In genomic region chrX:100635989-100636320, GRCh38 we compare ENCODE assay signal across 10 cellular contexts. TPM values are rescaled to one million over a fixed set of nuclear protein-coding genes. Genes with fewer than 3 reads are reported as not detected.
DNase-seq lines count a peak whose midpoint lies in the region; ATAC-seq and TF ChIP-seq lines count a peak whose summit lies in the region.
"Had no signal": no experiment of that assay in that cellular context is flagged by ENCODE, and none has a peak within 500 bp of the region (broad histone marks: within the 10 kb centered on the region; RNA-seq: fewer than 3 reads in every experiment).

No MANE protein-coding gene starts in this region.

- no peak for TF ChIP-seq CTCF in VCaP (conservative IDR thresholded peaks at IDR 0.05)
- TF ChIP-seq CTCF in cardiac muscle cell (IDR thresholded peaks at IDR 0.05; ENCODE audit: low read depth, low read length), result no peak
- no peak for TF ChIP-seq CTCF in psoas muscle (IDR thresholded peaks at IDR 0.05)

- DNase-seq in cardiac muscle cell (ENCODE audit: low read depth in 1 of 2, low spot score in 1 of 2), result no peak
- no peak for DNase-seq in psoas muscle
- no peak for DNase-seq in NCI-H226
- no peak for DNase-seq in SHP77 treated with DMSO at 0.1 percent for 48 hours (lab: John Stamatoyannopoulos, UW)

- H3K4me3 ChIP-seq in cardiac muscle cell (peak overlapping the region; percentile 61), psoas muscle (peak overlapping the region; percentile 77)

- ATAC-seq in GM19395 (IDR thresholded peaks at IDR 0.05; ENCODE audit: unreplicated experiment) (peak; percentile 7), psoas muscle (peak in 3 of 4 donors; percentile 7 to 52 (median 19)), GM19467 (IDR thresholded peaks at IDR 0.05; ENCODE audit: unreplicated experiment) (no peak), HG02763 (IDR thresholded peaks at IDR 0.05; ENCODE audit: unreplicated experiment) (no peak)

- H3K4me1 ChIP-seq in cardiac muscle cell (ENCODE audit: low read depth) (peaks cover 4% of the 10 kb centered on the region), psoas muscle (no peaks in the 10 kb centered on the region)

- no peaks in the 10 kb centered on the region for H3K9me3 ChIP-seq in cardiac muscle cell (ENCODE audit: low read depth)
- no peaks in the 10 kb centered on the region for H3K9me3 ChIP-seq in psoas muscle

- H3K27ac ChIP-seq in VCaP, result peak overlapping the region; percentile 46; the same call in 1 of the 2 replicates
- peak overlapping the region; percentile 83 for H3K27ac ChIP-seq in cardiac muscle cell
- H3K27ac ChIP-seq in psoas muscle, result peak overlapping the region; percentile 46

- H3K27me3 ChIP-seq in cardiac muscle cell (no peaks in the 10 kb centered on the region), psoas muscle (ENCODE audit: insufficient read depth in 3 of 3, low read length in 2 of 3) (peaks cover 0 to 20% (median 0%) of the 10 kb centered on the region in 3 donors)

- WGBS in psoas muscle, 3 donors, result 9 to 33% (median 22%) methylated on average over 5 to 8 of the region's 8 CpGs

- intact Hi-C loops in psoas muscle (cut with DNase I), result loop anchor here in 1 of 2 donors (5.0 kb wide), 1 partner anchor 124 kb away; no protein-coding TSS in a partner anchor

- peaks cover 8% of the 10 kb centered on the region for H3K36me3 ChIP-seq in cardiac muscle cell
- peaks cover 0 to 17% of the 10 kb centered on the region in 2 donors for H3K36me3 ChIP-seq in psoas muscle (ENCODE audit: insufficient read depth in 1 of 2, low read depth in 1 of 2)

RNA-seq across cellular contexts. Expression of gene TSPAN6, which starts 0.7 kb away (rescaled TPM):
- total RNA-seq in cardiac muscle cell (57.8 and 86.9 TPM in 2 replicates), psoas muscle (1 to 10 TPM; 2.1 to 3.8 (median 2.8) TPM)
- polyA plus RNA-seq in cardiac muscle cell (175 and 196 TPM in 2 replicates), psoas muscle (1 to 10 TPM; 3.3 to 4.3 (median 3.8) TPM)

RNA-seq across cellular contexts. Expression of gene SRPX2, which starts 8.0 kb away (rescaled TPM):
- 0.03 and 0.04 TPM in 2 replicates for total RNA-seq in cardiac muscle cell
- polyA plus RNA-seq in cardiac muscle cell, result 0.30 and 1.9 TPM in 2 replicates
- total RNA-seq in psoas muscle, result 1 to 10 TPM; 4.9 to 7.3 (median 5.1) TPM
- polyA plus RNA-seq in psoas muscle, result 1 to 10 TPM; 2.1 to 2.8 (median 2.3) TPM

RNA-seq across cellular contexts. Expression of gene TNMD, which starts 51.2 kb away (rescaled TPM):
- total RNA-seq in cardiac muscle cell, result 0.57 and 4.1 TPM in 2 replicates
- polyA plus RNA-seq in cardiac muscle cell, result 1.1 and 6.9 TPM in 2 replicates
- total RNA-seq in psoas muscle, result under 1 TPM in 1 of 4 donors, not detected in 3; 0.69 TPM
- polyA plus RNA-seq in psoas muscle, result under 1 TPM in 2 of 3 donors, not detected in 1; 0.03 to 0.06 TPM
- total RNA-seq: M059J, pulmonary artery endothelial cell had no signal

Comparison
In these comparisons a context has a peak if more than half of its experiments do, and no peak if none do; other contexts are left out.
1. ATAC-seq: peak in GM19395 (single experiment) and psoas muscle (3 of 4); none in GM19467 (single experiment) and HG02763 (single experiment).
2. RNA of gene TSPAN6, which starts 0.7 kb away (total RNA-seq): 57.8 to 86.9 TPM in cardiac muscle cell; 2.1 to 3.8 TPM in psoas muscle; every median in the first group is over 10 times any median in the second.
3. Peak in every context shown above with its lines, with median percentiles within 50 percentile points of each other: H3K27ac ChIP-seq.